34 cellular contexts compared by ENCODE assay signal in genomic region chr1:206647224-206647623, GRCh38.
"Had no signal": no experiment of that assay in that cellular context is flagged by ENCODE, and none has a peak within 500 bp of the region (broad histone marks: within the 10 kb centered on the region; RNA-seq: fewer than 3 reads in every experiment).

No MANE protein-coding gene starts in this region.

- H3K4me1 Mint-ChIP-seq: activated B cell treated with CpG ODN at 0.5 μM for 24 hours; activated naive CD8-positive, alpha-beta T cell treated with anti-CD3 and anti-CD28 coated beads for 36 hours; activated T-helper 17 cell treated with anti-CD3 and anti-CD28 coated beads, Interleukin-2, amount 50 U/mL, for 72 hours; brain had no signal

- H3K27ac Mint-ChIP-seq: activated B cell treated with CpG ODN at 0.5 μM for 24 hours; activated CD4-positive, alpha-beta memory T cell treated with anti-CD3 and anti-CD28 coated beads for 36 hours; activated CD4-positive, alpha-beta T cell treated with anti-CD3 and anti-CD28 coated beads, Interleukin-2, amount 10 ng/mL, durations not matched to agents 24 days and 14 days; activated CD8-positive, alpha-beta T cell treated with anti-CD3 and anti-CD28 coated beads for 36 hours; activated naive CD4-positive, alpha-beta T cell treated with anti-CD3 and anti-CD28 coated beads for 36 hours; activated naive CD4-positive, alpha-beta T cell treated with anti-CD3 and anti-CD28 coated beads, Interleukin-2, amount 50 U/mL, for 72 hours; activated naive CD8-positive, alpha-beta T cell treated with anti-CD3 and anti-CD28 coated beads for 36 hours; activated T-cell treated with anti-CD3 and anti-CD28 coated beads, Interleukin-2, amount 50 U/mL, for 72 hours; activated T-helper 1 cell treated with anti-CD3 and anti-CD28 coated beads, Interleukin-12 subunit alpha, Interleukin-12 subunit beta, Interleukin-2, Interleukin-4 antibody, amounts not matched to agents 30 ng/mL and 10 ng/mL and 1 ng/mL, durations not matched to agents 14 hours and 24 hours and 36 hours; activated T-helper 17 cell treated with anti-CD3 and anti-CD28 coated beads, Interleukin-2, amount 50 U/mL, for 72 hours; T-helper 1 cell treated with Interleukin-12 subunit alpha and Interleukin-12 subunit beta and Interleukin-4 antibody, amounts not matched to agents 30 μg/mL and 1 μg/mL, for 36 hours; T-helper 2 cell treated with Interferon-gamma antibody and Interleukin-4, amounts not matched to agents 5 μg/mL and 100 μg/mL, for 36 hours had no signal

- H3K27me3 Mint-ChIP-seq: activated B cell treated with CpG ODN at 0.5 μM for 24 hours; activated CD4-positive, alpha-beta memory T cell treated with anti-CD3 and anti-CD28 coated beads for 36 hours; activated CD4-positive, alpha-beta T cell treated with anti-CD3 and anti-CD28 coated beads, Interleukin-2, amount 10 ng/mL, durations not matched to agents 24 days and 14 days; activated CD8-positive, alpha-beta T cell treated with anti-CD3 and anti-CD28 coated beads for 36 hours; activated naive CD8-positive, alpha-beta T cell treated with anti-CD3 and anti-CD28 coated beads for 36 hours; activated T-helper 17 cell treated with anti-CD3 and anti-CD28 coated beads, Interleukin-2, amount 50 U/mL, for 72 hours; brain had no signal

- H3K27ac ChIP-seq: adrenal gland, VCaP had no signal

- H3K9me3 Mint-ChIP-seq: activated B cell treated with CpG ODN at 0.5 μM for 24 hours; activated CD4-positive, alpha-beta memory T cell treated with anti-CD3 and anti-CD28 coated beads for 36 hours; activated CD4-positive, alpha-beta T cell treated with anti-CD3 and anti-CD28 coated beads, Interleukin-2, amount 10 ng/mL, durations not matched to agents 24 days and 14 days; activated CD8-positive, alpha-beta T cell treated with anti-CD3 and anti-CD28 coated beads for 36 hours; activated naive CD4-positive, alpha-beta T cell treated with anti-CD3 and anti-CD28 coated beads for 36 hours; activated naive CD4-positive, alpha-beta T cell treated with anti-CD3 and anti-CD28 coated beads, Interleukin-2, amount 50 U/mL, for 72 hours; activated naive CD8-positive, alpha-beta T cell treated with anti-CD3 and anti-CD28 coated beads for 36 hours; activated T-cell treated with anti-CD3 and anti-CD28 coated beads, Interleukin-2, amount 50 U/mL, for 4 hours; activated T-cell treated with anti-CD3 and anti-CD28 coated beads, Interleukin-2, amount 50 U/mL, for 72 hours; activated T-helper 1 cell treated with anti-CD3 and anti-CD28 coated beads, Interleukin-12 subunit alpha, Interleukin-12 subunit beta, Interleukin-2, Interleukin-4 antibody, amounts not matched to agents 30 ng/mL and 10 ng/mL and 1 ng/mL, durations not matched to agents 14 hours and 24 hours and 36 hours; activated T-helper 17 cell treated with anti-CD3 and anti-CD28 coated beads, Interleukin-2, amount 50 U/mL, for 72 hours; brain; T-helper 1 cell treated with Interleukin-12 subunit alpha and Interleukin-12 subunit beta and Interleukin-4 antibody, amounts not matched to agents 30 μg/mL and 1 μg/mL, for 36 hours; T-helper 2 cell treated with Interferon-gamma antibody and Interleukin-4, amounts not matched to agents 5 μg/mL and 100 μg/mL, for 36 hours had no signal

- H3K4me3 Mint-ChIP-seq: activated B cell treated with CpG ODN at 0.5 μM for 24 hours; activated CD4-positive, alpha-beta memory T cell treated with anti-CD3 and anti-CD28 coated beads for 36 hours; activated CD4-positive, alpha-beta T cell treated with anti-CD3 and anti-CD28 coated beads, Interleukin-2, amount 10 ng/mL, durations not matched to agents 24 days and 14 days; activated CD8-positive, alpha-beta T cell treated with anti-CD3 and anti-CD28 coated beads for 36 hours; activated naive CD4-positive, alpha-beta T cell treated with anti-CD3 and anti-CD28 coated beads for 36 hours; activated naive CD8-positive, alpha-beta T cell treated with anti-CD3 and anti-CD28 coated beads for 36 hours; activated T-cell treated with anti-CD3 and anti-CD28 coated beads, Interleukin-2, amount 50 U/mL, for 4 hours; activated T-cell treated with anti-CD3 and anti-CD28 coated beads, Interleukin-2, amount 50 U/mL, for 72 hours; activated T-helper 1 cell treated with anti-CD3 and anti-CD28 coated beads, Interleukin-12 subunit alpha, Interleukin-12 subunit beta, Interleukin-2, Interleukin-4 antibody, amounts not matched to agents 30 ng/mL and 10 ng/mL and 1 ng/mL, durations not matched to agents 14 hours and 24 hours and 36 hours; activated T-helper 17 cell treated with anti-CD3 and anti-CD28 coated beads, Interleukin-2, amount 50 U/mL, for 72 hours; brain; T-helper 1 cell treated with Interleukin-12 subunit alpha and Interleukin-12 subunit beta and Interleukin-4 antibody, amounts not matched to agents 30 μg/mL and 1 μg/mL, for 36 hours; T-helper 2 cell treated with Interferon-gamma antibody and Interleukin-4, amounts not matched to agents 5 μg/mL and 100 μg/mL, for 36 hours had no signal

- FAIRE-seq: TTC549 had no signal

- H3K36me3 ChIP-seq: adrenal gland had no signal

- H3K4me3 ChIP-seq: adrenal gland had no signal

- H3K27me3 ChIP-seq: adrenal gland had no signal

- ATAC-seq: activated CD8-positive, alpha-beta T cell treated with anti-CD3 and anti-CD28 coated beads for 36 hours; activated naive CD4-positive, alpha-beta T cell treated with anti-CD3 and anti-CD28 coated beads, Interleukin-2, amount 50 U/mL, for 72 hours; activated T-cell treated with anti-CD3 and anti-CD28 coated beads, Interleukin-2, amount 50 U/mL, for 4 hours; activated T-cell treated with anti-CD3 and anti-CD28 coated beads, Interleukin-2, amount 50 U/mL, for 72 hours; activated T-helper 17 cell treated with anti-CD3 and anti-CD28 coated beads, Interleukin-2, amount 50 U/mL, for 72 hours had no signal

- H3K4me1 ChIP-seq: adrenal gland had no signal

- DNase-seq: activated B cell treated with CpG ODN at 0.5 μM for 24 hours; activated CD4-positive, alpha-beta memory T cell treated with anti-CD3 and anti-CD28 coated beads for 36 hours; activated CD4-positive, alpha-beta T cell treated with anti-CD3 and anti-CD28 coated beads for 4 hours; activated CD4-positive, alpha-beta T cell treated with anti-CD3 and anti-CD28 coated beads, Interleukin-2, amount 10 ng/mL, durations not matched to agents 24 days and 14 days; activated CD4-positive, alpha-beta T cell treated with anti-CD3 and anti-CD28 coated beads, Interleukin-2, amount 50 U/mL, for 1 hour; activated CD4-positive, alpha-beta T cell treated with anti-CD3 and anti-CD28 coated beads, Interleukin-2, amount 50 U/mL, for 4 hours; activated CD4-positive, CD25-positive, alpha-beta regulatory T cell treated with anti-CD3 and anti-CD28 coated beads, Interleukin-2, amount 50 U/mL, for 72 hours; activated CD8-positive, alpha-beta memory T cell treated with anti-CD3 and anti-CD28 coated beads, Interleukin-2, amount 50 U/mL, for 4 hours; activated CD8-positive, alpha-beta T cell treated with anti-CD3 and anti-CD28 coated beads for 36 hours; activated effector memory CD4-positive, alpha-beta T cell treated with anti-CD3 and anti-CD28 coated beads, Interleukin-2, amount 50 U/mL, for 16 hours; activated gamma-delta T cell treated with Interleukin-2 at 50 U/mL for 16 hours; activated naive CD4-positive, alpha-beta T cell; activated naive CD4-positive, alpha-beta T cell treated with anti-CD3 and anti-CD28 coated beads for 36 hours; activated naive CD4-positive, alpha-beta T cell treated with anti-CD3 and anti-CD28 coated beads, Interleukin-2, amount 50 U/mL, for 16 hours; activated naive CD8-positive, alpha-beta T cell treated with anti-CD3 and anti-CD28 coated beads for 36 hours; activated T-cell treated with anti-CD3 and anti-CD28 coated beads for 4 hours; activated T-cell treated with anti-CD3 and anti-CD28 coated beads, Interleukin-2, amount 50 U/mL, for 1 hour; activated T-cell treated with anti-CD3 and anti-CD28 coated beads, Interleukin-2, amount 50 U/mL, for 4 hours; activated T-cell treated with anti-CD3 and anti-CD28 coated beads, Interleukin-2, amount 50 U/mL, for 72 hours; adrenal gland; amniotic stem cell; aorta; central memory CD4-positive, alpha-beta T cell; T-helper 1 cell; T-helper 2 cell; T-helper 9 cell had no signal

- H3K9me3 ChIP-seq: adrenal gland had no signal
